9 cellular contexts compared by ENCODE assay signal in the genomic region with DNA sequence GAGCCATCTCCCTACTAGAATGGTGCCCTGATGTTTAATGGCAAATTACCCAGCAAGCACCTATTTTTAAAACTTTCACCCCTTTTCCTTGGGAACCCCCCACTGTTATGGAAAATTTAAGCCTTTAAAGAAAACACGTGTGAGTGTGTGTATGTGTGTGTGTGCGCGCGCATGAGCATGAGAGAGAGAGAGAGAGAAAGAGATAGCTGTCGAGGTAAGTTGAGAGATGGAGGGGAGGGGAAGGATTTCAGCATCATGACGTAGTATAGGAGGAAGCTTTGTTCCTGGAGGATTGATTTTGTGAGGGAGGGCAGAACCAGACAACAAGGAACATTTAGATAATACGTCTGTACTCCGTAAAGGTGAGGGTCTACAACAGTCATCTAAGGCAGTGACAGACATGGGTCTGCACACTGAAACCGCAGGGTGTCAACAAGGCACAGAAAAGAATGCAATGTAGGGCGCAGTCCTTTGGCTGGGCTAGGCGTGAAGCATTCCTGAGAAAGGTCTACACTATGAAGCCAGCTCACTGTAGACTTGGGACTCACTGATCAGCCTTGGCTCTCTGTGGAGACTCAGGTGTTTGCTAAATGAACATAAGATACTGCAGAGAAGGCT.
DNase-seq lines count a peak whose midpoint lies in the region; ATAC-seq, FAIRE-seq and TF ChIP-seq lines count a peak whose summit lies in the region.
"Had no signal": no experiment of that assay in that cellular context is flagged by ENCODE, and none has a peak within 500 bp of the region (broad histone marks: within the 10 kb centered on the region; RNA-seq: fewer than 3 reads in every experiment).

No MANE protein-coding gene starts in this region.

- no peaks in the 10 kb centered on the region for H3K9me3 ChIP-seq in CD8-positive, alpha-beta T cell (ENCODE audit: low read length)
- H3K9me3 ChIP-seq in duodenal mucosa (ENCODE audit: control insufficient read depth in 1 of 2, low read length in 2 of 2) = no peaks in the 10 kb centered on the region

- H3K27me3 Mint-ChIP-seq in CD8-positive, alpha-beta T cell (ENCODE audit: low read depth) = peaks cover 25% of the 10 kb centered on the region
- H3K27me3 Mint-ChIP-seq in naive thymus-derived CD8-positive, alpha-beta T cell = peaks cover 12 to 55% (median 16%) of the 10 kb centered on the region in 5 donors

- H3K27ac Mint-ChIP-seq in CD8-positive, alpha-beta T cell = no peak overlapping the region
- peak overlapping the region in 3 of 10 donors; percentile 2 to 69 (median 7) for H3K27ac Mint-ChIP-seq in naive thymus-derived CD8-positive, alpha-beta T cell

- peak overlapping the region; percentile 55 for H3K4me3 Mint-ChIP-seq in CD8-positive, alpha-beta T cell
- peak overlapping the region in 9 of 10 donors; percentile 5 to 80 (median 68) for H3K4me3 Mint-ChIP-seq in naive thymus-derived CD8-positive, alpha-beta T cell

- H3K9ac ChIP-seq in duodenal mucosa (ENCODE audit: low read depth in 1 of 2, low read length in 2 of 2) = peak overlapping the region; percentile 57 to 66

- H3K36me3 Mint-ChIP-seq in CD8-positive, alpha-beta T cell = no peaks in the 10 kb centered on the region
- H3K36me3 Mint-ChIP-seq in naive thymus-derived CD8-positive, alpha-beta T cell = peaks cover 2 to 13% (median 8%) of the 10 kb centered on the region in 3 donors

- peaks cover 17% of the 10 kb centered on the region for H3K4me1 Mint-ChIP-seq in CD8-positive, alpha-beta T cell (ENCODE audit: low read depth)
- peaks cover 9 to 18% (median 16%) of the 10 kb centered on the region in 4 donors for H3K4me1 Mint-ChIP-seq in naive thymus-derived CD8-positive, alpha-beta T cell

- peaks cover 14% of the 10 kb centered on the region for H3K4me1 ChIP-seq in CD8-positive, alpha-beta T cell (ENCODE audit: insufficient read depth, low read length)
- peaks cover 10 to 19% of the 10 kb centered on the region in 2 donors for H3K4me1 ChIP-seq in duodenal mucosa (ENCODE audit: control insufficient read depth in 1 of 2, insufficient read depth in 2 of 2, low read length in 2 of 2)

- no peaks in the 10 kb centered on the region for H3K36me3 ChIP-seq in CD8-positive, alpha-beta T cell (ENCODE audit: insufficient read depth, low read length)
- H3K36me3 ChIP-seq in duodenal mucosa (ENCODE audit: control insufficient read depth in 1 of 2, insufficient read depth in 2 of 2, low read length in 2 of 2) = no peaks in the 10 kb centered on the region

- intact Hi-C loops in CD8-positive, alpha-beta T cell (cut with DNase I, micrococcal nuclease) = no loop called here

- DNase-seq in CD8-positive, alpha-beta T cell = no peak
- DNase-seq in NCI-H2171 (lab: John Stamatoyannopoulos, UW) (peak; percentile 52), RCC 7860 (ENCODE audit: low spot score) (no peak), SW 1271 (lab: John Stamatoyannopoulos, UW) (no peak)
- no peak for DNase-seq in naive thymus-derived CD8-positive, alpha-beta T cell

- H3K9me3 Mint-ChIP-seq in CD8-positive, alpha-beta T cell = peaks cover 5% of the 10 kb centered on the region
- H3K9me3 Mint-ChIP-seq in naive thymus-derived CD8-positive, alpha-beta T cell = peaks cover 2 to 15% (median 8%) of the 10 kb centered on the region in 9 donors

- no peak for TF ChIP-seq CTCF in CD8-positive, alpha-beta T cell (IDR thresholded peaks at IDR 0.05)

- no peak for FAIRE-seq in RCC 7860 (lab: Jason Lieb, UNC)
- FAIRE-seq: colon had no signal

- POLR2A ChIA-PET in CD8-positive, alpha-beta T cell (lab: Charles Lee) = no interaction called here
- POLR2A ChIA-PET in naive thymus-derived CD8-positive, alpha-beta T cell (lab: Charles Lee) = no interaction called here

- ATAC-seq in CD8-positive, alpha-beta T cell = no peak
- no peak for ATAC-seq in naive thymus-derived CD8-positive, alpha-beta T cell
- ATAC-seq in HG02970 (IDR thresholded peaks at IDR 0.05; ENCODE audit: low FRiP score, unreplicated experiment) (no peak), HG03025 (IDR thresholded peaks at IDR 0.05; ENCODE audit: low FRiP score, unreplicated experiment) (no peak)

- CTCF ChIA-PET in CD8-positive, alpha-beta T cell (lab: Charles Lee) = no interaction called here

- no peak overlapping the region for H3K27ac ChIP-seq in CD8-positive, alpha-beta T cell (ENCODE audit: low read depth, low read length)
- H3K27ac ChIP-seq in duodenal mucosa (ENCODE audit: low read depth, low read length) = no peak overlapping the region

- no peak overlapping the region for H3K4me3 ChIP-seq in CD8-positive, alpha-beta T cell (ENCODE audit: low read depth, low read length)
- peak overlapping the region; percentile 80 for H3K4me3 ChIP-seq in duodenal mucosa (ENCODE audit: low read depth in 1 of 2, low read length in 2 of 2)

- no peaks in the 10 kb centered on the region for H3K27me3 ChIP-seq in CD8-positive, alpha-beta T cell (ENCODE audit: insufficient read depth, low read length)
- peaks cover 0 to 8% of the 10 kb centered on the region in 2 donors for H3K27me3 ChIP-seq in duodenal mucosa (ENCODE audit: control insufficient read depth in 1 of 2, insufficient read depth in 2 of 2, low read length in 2 of 2)
